ENCODE assay signal across 15 cellular contexts in genomic region chr5:11251242-11251641, GRCh38.
A peak's percentile ranks its signal among the peaks of the same experiment; 100 is the strongest.
DNase-seq lines count a peak whose midpoint lies in the region; ATAC-seq and TF ChIP-seq lines count a peak whose summit lies in the region.
"Had no signal": no experiment of that assay in that cellular context is flagged by ENCODE, and none has a peak within 500 bp of the region (broad histone marks: within the 10 kb centered on the region; RNA-seq: fewer than 3 reads in every experiment).

No MANE protein-coding gene starts in this region.

- H3K9me3 ChIP-seq in breast epithelium (no peaks in the 10 kb centered on the region), SK-N-MC (ENCODE audit: low read depth, low read length) (no peaks in the 10 kb centered on the region), hepatocyte (ENCODE audit: low read depth) (no peaks in the 10 kb centered on the region), upper lobe of right lung (no peaks in the 10 kb centered on the region)
- H3K9me3 ChIP-seq: A549 had no signal

- no peaks in the 10 kb centered on the region for H3K27me3 Mint-ChIP-seq in MCF 10A (ENCODE audit: insufficient read depth, unreplicated experiment)
- H3K27me3 Mint-ChIP-seq: activated T-helper 17 cell treated with anti-CD3 and anti-CD28 coated beads, Interleukin-2, amount 50 U/mL, for 72 hours had no signal

- H3K4me3 ChIP-seq in breast epithelium (no peak overlapping the region), SK-N-MC (peak overlapping the region; percentile 31), hepatocyte (no peak overlapping the region), upper lobe of right lung (no peak overlapping the region)
- H3K4me3 ChIP-seq: A549 had no signal

- no peak overlapping the region for H3K27ac Mint-ChIP-seq in MCF 10A (ENCODE audit: low read depth, unreplicated experiment)
- H3K27ac Mint-ChIP-seq: activated T-helper 17 cell treated with anti-CD3 and anti-CD28 coated beads, Interleukin-2, amount 50 U/mL, for 72 hours had no signal

- no peaks in the 10 kb centered on the region for H3K36me3 ChIP-seq in breast epithelium
- no peaks in the 10 kb centered on the region for H3K36me3 ChIP-seq in SK-N-MC (ENCODE audit: insufficient read depth, low read length)
- H3K36me3 ChIP-seq in hepatocyte (replicated peaks; ENCODE audit: insufficient read depth, low read depth): no peaks in the 10 kb centered on the region
- no peaks in the 10 kb centered on the region for H3K36me3 ChIP-seq in upper lobe of right lung
- H3K36me3 ChIP-seq: brain microvascular endothelial cell had no signal

- no peaks in the 10 kb centered on the region for H3K27me3 ChIP-seq in breast epithelium
- no peaks in the 10 kb centered on the region for H3K27me3 ChIP-seq in hepatocyte
- H3K27me3 ChIP-seq in upper lobe of right lung: no peaks in the 10 kb centered on the region
- H3K27me3 ChIP-seq: brain microvascular endothelial cell had no signal

- no peak overlapping the region for H3K4me3 Mint-ChIP-seq in MCF 10A (ENCODE audit: unreplicated experiment)
- H3K4me3 Mint-ChIP-seq: activated T-helper 17 cell treated with anti-CD3 and anti-CD28 coated beads, Interleukin-2, amount 50 U/mL, for 72 hours had no signal

- POLR2A ChIA-PET in MCF 10A (lab: Yijun Ruan, JAX): interaction anchor here (1.8 kb wide), 1 partner anchor 558 kb away, joined by 5 read pairs; no protein-coding TSS in a partner anchor

- H3K4me2 ChIP-seq in hepatocyte: peak overlapping the region; percentile 56
- H3K4me2 ChIP-seq: A549 had no signal

- no peak overlapping the region for H2AFZ ChIP-seq in hepatocyte

- TF ChIP-seq POLR2A in breast epithelium (IDR thresholded peaks at IDR 0.05): no peak

- peak; percentile 48 for DNase-seq in MCF 10A (ENCODE audit: unreplicated experiment)
- no peak for DNase-seq in breast epithelium (ENCODE audit: low spot score in 2 of 2)
- peak; percentile 58 for DNase-seq in SK-N-MC (ENCODE audit: low read depth, low spot score)
- DNase-seq in hepatocyte (ENCODE audit: low spot score): peak; percentile 29
- DNase-seq in upper lobe of right lung: no peak
- DNase-seq in epidermal melanocyte (ENCODE audit: insufficient read length, low spot score): no peak
- no peak for DNase-seq in OCI-M2 (lab: John Stamatoyannopoulos, UW; ENCODE audit: unreplicated experiment)
- DNase-seq: activated CD4-positive, alpha-beta T cell treated with anti-CD3 and anti-CD28 coated beads, Interleukin-2, amount 50 U/mL, for 48 hours; brain microvascular endothelial cell; hippocampal formation; NCI-H1092 treated with DMSO at 0.1 percent for 48 hours; NCI-H510A had no signal

- no peaks in the 10 kb centered on the region for H3K9me2 ChIP-seq in hepatocyte (replicated peaks; ENCODE audit: insufficient read depth)

- ATAC-seq in upper lobe of right lung (peak; percentile 21), HG02973 (IDR thresholded peaks at IDR 0.05; ENCODE audit: unreplicated experiment) (no peak)
- ATAC-seq: A549; activated T-helper 17 cell treated with anti-CD3 and anti-CD28 coated beads, Interleukin-2, amount 50 U/mL, for 72 hours had no signal

- H3K79me2 ChIP-seq in hepatocyte: peaks cover 4% of the 10 kb centered on the region

- no peaks in the 10 kb centered on the region for H3K9me3 Mint-ChIP-seq in MCF 10A (ENCODE audit: unreplicated experiment)
- H3K9me3 Mint-ChIP-seq: activated T-helper 17 cell treated with anti-CD3 and anti-CD28 coated beads, Interleukin-2, amount 50 U/mL, for 72 hours had no signal

- no peaks in the 10 kb centered on the region for H4K20me1 ChIP-seq in hepatocyte (ENCODE audit: insufficient read depth, poor library complexity, severe bottlenecking)

- BruUV-seq in MCF 10A (replicated peaks; lab: Mats Ljungman, UMichigan): no TSS peak

- H3K36me3 Mint-ChIP-seq in MCF 10A (ENCODE audit: insufficient read depth, unreplicated experiment): no peaks in the 10 kb centered on the region

- H3K4me1 ChIP-seq in breast epithelium: no peaks in the 10 kb centered on the region
- H3K4me1 ChIP-seq in hepatocyte (ENCODE audit: insufficient read depth): peaks cover 13% of the 10 kb centered on the region
- H3K4me1 ChIP-seq in upper lobe of right lung: no peaks in the 10 kb centered on the region
- H3K4me1 ChIP-seq: A549 had no signal

- 36% methylated on average over 5 of the region's 5 CpGs for WGBS in hepatocyte (ENCODE audit: low lambda C conversion rate, missing lambda C conversion rate)

- H3K9ac ChIP-seq in SK-N-MC (ENCODE audit: insufficient read length): no peak overlapping the region

- CTCF ChIA-PET in MCF 10A (lab: Yijun Ruan, JAX): interaction anchor here (1.0 to 1.8 kb wide), 3 partner anchors 16 to 556 kb away, joined by 3 to 9 read pairs (median 4); no protein-coding TSS in a partner anchor

- H3K27ac ChIP-seq in breast epithelium: no peak overlapping the region
- H3K27ac ChIP-seq in SK-N-MC: peak overlapping the region; percentile 58; the same call in 1 of the 2 replicates
- peak overlapping the region; percentile 74 for H3K27ac ChIP-seq in hepatocyte
- H3K27ac ChIP-seq in upper lobe of right lung: no peak overlapping the region
- H3K27ac ChIP-seq: A549, brain microvascular endothelial cell had no signal

- intact Hi-C loops in MCF 10A (cut with micrococcal nuclease) (no loop called here), breast epithelium (cut with DNase I; ENCODE audit: low total_unique reads) (no loop called here), upper lobe of right lung (cut with DNase I) (no loop called here)

- TF ChIP-seq CTCF in MCF 10A (IDR thresholded peaks at IDR 0.05; ENCODE audit: unreplicated experiment) (no peak), breast epithelium (IDR thresholded peaks at IDR 0.05) (no peak), hepatocyte (IDR thresholded peaks at IDR 0.05; ENCODE audit: poor library complexity) (no peak), upper lobe of right lung (IDR thresholded peaks at IDR 0.05) (no peak)

- H3K4me1 Mint-ChIP-seq in MCF 10A (ENCODE audit: insufficient read depth, unreplicated experiment): peaks cover 6% of the 10 kb centered on the region
- H3K4me1 Mint-ChIP-seq: activated T-helper 17 cell treated with anti-CD3 and anti-CD28 coated beads, Interleukin-2, amount 50 U/mL, for 72 hours had no signal

Comparison
In these comparisons a context has a peak if more than half of its experiments do, and no peak if none do; other contexts are left out.
1. DNase-seq: peak in MCF 10A (single experiment), SK-N-MC (single experiment) and hepatocyte (single experiment); none in breast epithelium (0 of 2), upper lobe of right lung (single experiment), epidermal melanocyte (single experiment) and OCI-M2 (single experiment).
2. H3K27ac ChIP-seq: peak in SK-N-MC (single experiment) and hepatocyte (single experiment); none in breast epithelium (0 of 2) and upper lobe of right lung (single experiment).